Comparison of ENCODE assay signal across 16 cellular contexts in genomic region chr7:650339-651031, GRCh38.
DNase-seq lines count a peak whose midpoint lies in the region; ATAC-seq and TF ChIP-seq lines count a peak whose summit lies in the region.
"Had no signal": no experiment of that assay in that cellular context is flagged by ENCODE, and none has a peak within 500 bp of the region (broad histone marks: within the 10 kb centered on the region; RNA-seq: fewer than 3 reads in every experiment).

No MANE protein-coding gene starts in this region.

- intact Hi-C loops in left cardiac atrium (cut with DNase I) = no loop called here

- DNase-seq in Ammon's horn (ENCODE audit: low spot score) (peak; percentile 73), anterior cingulate cortex (lab: John Stamatoyannopoulos, UW) (peak in 35 of 58 donors; percentile 11 to 81 (median 38)), left cardiac atrium (peak; percentile 68), omental fat pad (ENCODE audit: low spot score) (no peak), activated gamma-delta T cell (lab: John Stamatoyannopoulos, UW) (no peak), GF-D8 (lab: John Stamatoyannopoulos, UW) (no peak)
- DNase-seq: activated gamma-delta T cell treated with Interleukin-2 at 50 U/mL for 16 hours; DND-41; NCI-H1048; NCI-H1930; NK-92 treated with Interleukin-12 subunit alpha and Interleukin-12 subunit beta, amount 100 ng/mL, for 24 hours; thyroid gland had no signal

- no peak for TF ChIP-seq CTCF in omental fat pad (IDR thresholded peaks at IDR 0.05)

- ATAC-seq in left cardiac atrium (peak; percentile 88 to 94), omental fat pad (ENCODE audit: low FRiP score) (peak; percentile 57), HG02610 (IDR thresholded peaks at IDR 0.05; ENCODE audit: unreplicated experiment) (no peak)
- ATAC-seq in activated CD4-positive, CD25-positive, alpha-beta regulatory T cell treated with anti-CD3 and anti-CD28 coated beads, Interleukin-2, amount 50 U/mL, for 24 hours = no peak
- ATAC-seq: SK-N-SH treated with all-trans-retinoic acid at 6 μM for 48 hours, WTC11 had no signal

Comparison
In these comparisons a context has a peak if more than half of its experiments do, and no peak if none do; other contexts are left out.
1. DNase-seq: peak in Ammon's horn (single experiment), anterior cingulate cortex (35 of 58) and left cardiac atrium (single experiment); none in omental fat pad (single experiment), activated gamma-delta T cell (single experiment) and GF-D8 (single experiment).
2. ATAC-seq: peak in left cardiac atrium (2 of 2) and omental fat pad (single experiment); none in activated CD4-positive, CD25-positive, alpha-beta regulatory T cell treated with anti-CD3 and anti-CD28 coated beads, Interleukin-2, amount 50 U/mL, for 24 hours (0 of 2) and HG02610 (single experiment).